Comparison of ENCODE assay signal across 1 cellular context in the genomic region with DNA sequence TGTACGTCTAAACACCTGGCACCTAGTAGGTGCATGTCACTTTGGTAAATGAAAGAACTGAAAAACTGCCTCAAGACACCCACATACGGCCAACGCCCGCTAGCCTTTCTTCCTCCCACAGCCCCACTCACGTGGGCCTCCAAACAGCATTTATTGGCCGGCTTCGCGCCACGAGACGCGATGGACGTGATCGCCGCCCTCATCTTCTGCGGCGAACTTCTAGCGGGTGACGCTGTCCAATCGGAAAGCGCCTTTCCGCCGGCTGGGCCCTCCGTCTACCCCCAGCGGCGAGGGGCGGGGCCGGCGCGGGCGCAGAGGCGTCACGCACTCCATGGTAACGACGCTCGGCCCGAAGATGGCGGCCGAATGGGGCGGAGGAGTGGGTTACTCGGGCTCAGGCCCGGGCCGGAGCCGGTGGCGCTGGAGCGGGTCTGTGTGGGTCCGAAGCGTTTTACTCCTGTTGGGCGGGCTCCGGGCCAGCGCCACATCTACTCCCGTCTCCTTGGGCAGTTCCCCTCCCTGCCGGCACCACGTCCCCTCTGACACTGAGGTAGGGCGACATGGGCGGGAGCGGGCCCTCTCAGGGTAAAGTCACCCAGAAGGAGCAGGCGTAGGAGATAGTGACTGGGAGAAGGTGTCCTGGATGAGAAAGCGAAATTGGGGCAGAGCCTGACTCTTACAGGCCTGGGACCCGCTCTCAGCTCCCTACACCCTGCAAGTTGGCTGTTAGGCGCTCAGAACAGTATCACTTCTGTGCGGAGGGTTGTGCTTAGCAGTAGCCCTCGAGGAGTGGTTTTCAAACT.
TF ChIP-seq lines count a peak whose summit lies in the region.

A gene with protein sequence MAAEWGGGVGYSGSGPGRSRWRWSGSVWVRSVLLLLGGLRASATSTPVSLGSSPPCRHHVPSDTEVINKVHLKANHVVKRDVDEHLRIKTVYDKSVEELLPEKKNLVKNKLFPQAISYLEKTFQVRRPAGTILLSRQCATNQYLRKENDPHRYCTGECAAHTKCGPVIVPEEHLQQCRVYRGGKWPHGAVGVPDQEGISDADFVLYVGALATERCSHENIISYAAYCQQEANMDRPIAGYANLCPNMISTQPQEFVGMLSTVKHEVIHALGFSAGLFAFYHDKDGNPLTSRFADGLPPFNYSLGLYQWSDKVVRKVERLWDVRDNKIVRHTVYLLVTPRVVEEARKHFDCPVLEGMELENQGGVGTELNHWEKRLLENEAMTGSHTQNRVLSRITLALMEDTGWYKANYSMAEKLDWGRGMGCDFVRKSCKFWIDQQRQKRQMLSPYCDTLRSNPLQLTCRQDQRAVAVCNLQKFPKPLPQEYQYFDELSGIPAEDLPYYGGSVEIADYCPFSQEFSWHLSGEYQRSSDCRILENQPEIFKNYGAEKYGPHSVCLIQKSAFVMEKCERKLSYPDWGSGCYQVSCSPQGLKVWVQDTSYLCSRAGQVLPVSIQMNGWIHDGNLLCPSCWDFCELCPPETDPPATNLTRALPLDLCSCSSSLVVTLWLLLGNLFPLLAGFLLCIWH (plus strand): TSS at position 327 of the 803 bp plus-strand sequence. CDS start 29 bp downstream, at position 356.

TF ChIP-seq in K562, 482 proteins besides CTCF, POLR2A, EP300 and RAD21 (continued from another document and continues in another):
- TF ChIP-seq MYC (IDR thresholded peaks at IDR 0.05; ENCODE audit: low read depth, low read length) (peak; percentile 85), MYC (CRISPR knock-in tag; IDR thresholded peaks at IDR 0.05; ENCODE audit: borderline replicate concordance, low read depth) (0 out of 2 replicates have a peak, but pooled peaks have one; percentile 57), SETDB1 (IDR thresholded peaks at IDR 0.05; ENCODE audit: low read length) (no peak), SRSF1 (IDR thresholded peaks at IDR 0.05; ENCODE audit: low read depth, low read length) (peak; percentile 54; the same call in 1 of the 2 replicates), PHF21A (IDR thresholded peaks at IDR 0.05; ENCODE audit: borderline replicate concordance, low read depth) (no peak), NFE2 (IDR thresholded peaks at IDR 0.05; ENCODE audit: low read depth) (no peak), CSDE1 (IDR thresholded peaks at IDR 0.05) (peak in 1 of 2 experiments; percentile 67; a peak in 2 of 4 replicates), STAG1 (CRISPR knock-in tag; IDR thresholded peaks at IDR 0.05; ENCODE audit: borderline replicate concordance) (no peak), YBX1 (IDR thresholded peaks at IDR 0.05) (no peak), ZNF140 (CRISPR knock-in tag; IDR thresholded peaks at IDR 0.05) (no peak), STAT5B (CRISPR knock-in tag; IDR thresholded peaks at IDR 0.05) (no peak), FOXJ2 (tag; IDR thresholded peaks at IDR 0.05) (no peak), CBFA2T2 (conservative IDR thresholded peaks at IDR 0.05) (peak; percentile 71), MTA3 (IDR thresholded peaks at IDR 0.05; ENCODE audit: borderline replicate concordance) (no peak; the same call in 1 of the 2 replicates), NUFIP1 (IDR thresholded peaks at IDR 0.05; ENCODE audit: partially characterized antibody) (no peak), HDGF (IDR thresholded peaks at IDR 0.05) (no peak), MYNN (IDR thresholded peaks at IDR 0.05) (no peak), MYNN (CRISPR knock-in tag; IDR thresholded peaks at IDR 0.05) (no peak), PCBP2 (IDR thresholded peaks at IDR 0.05; ENCODE audit: low read depth, low read length, poor library complexity, severe bottlenecking) (no peak), RBBP5 (IDR thresholded peaks at IDR 0.05; ENCODE audit: borderline replicate concordance, insufficient read depth, low read length, poor library complexity, severe bottlenecking) (no peak), ZNF57 (CRISPR knock-in tag; IDR thresholded peaks at IDR 0.05) (no peak), ZNF76 (CRISPR knock-in tag; IDR thresholded peaks at IDR 0.05; ENCODE audit: borderline replicate concordance) (no peak), ZNF263 (CRISPR knock-in tag; IDR thresholded peaks at IDR 0.05; ENCODE audit: borderline replicate concordance) (no peak), ZKSCAN3 (CRISPR knock-in tag; IDR thresholded peaks at IDR 0.05) (no peak), GATA2 (CRISPR knock-in tag; IDR thresholded peaks at IDR 0.05) (no peak), SPI1 (IDR thresholded peaks at IDR 0.05; ENCODE audit: borderline replicate concordance, low read depth, low read length) (no peak), ZNF146 (CRISPR knock-in tag; IDR thresholded peaks at IDR 0.05; ENCODE audit: unreplicated experiment) (no peak), ZNF584 (CRISPR knock-in tag; IDR thresholded peaks at IDR 0.05; ENCODE audit: low read depth) (no peak), POLR2AphosphoS2 (IDR thresholded peaks at IDR 0.05; ENCODE audit: low read length) (no peak), L3MBTL2 (IDR thresholded peaks at IDR 0.05) (peak; percentile 94), ZNF282 (CRISPR knock-in tag; IDR thresholded peaks at IDR 0.05) (no peak), RCOR1 (IDR thresholded peaks at IDR 0.05; ENCODE audit: borderline replicate concordance in 1 of 2, low read depth in 2 of 2, low read length in 2 of 2) (peak in 1 of 2 experiments; percentile 68; a peak in 1 of 4 replicates), TAF7 (tag; IDR thresholded peaks at IDR 0.05) (peak; percentile 70), EP400 (IDR thresholded peaks at IDR 0.05) (peak; percentile 77), FOS (IDR thresholded peaks at IDR 0.05; ENCODE audit: extremely low read depth, insufficient read length) (peak; percentile 74)
- TF ChIP-seq, protein P1, sequence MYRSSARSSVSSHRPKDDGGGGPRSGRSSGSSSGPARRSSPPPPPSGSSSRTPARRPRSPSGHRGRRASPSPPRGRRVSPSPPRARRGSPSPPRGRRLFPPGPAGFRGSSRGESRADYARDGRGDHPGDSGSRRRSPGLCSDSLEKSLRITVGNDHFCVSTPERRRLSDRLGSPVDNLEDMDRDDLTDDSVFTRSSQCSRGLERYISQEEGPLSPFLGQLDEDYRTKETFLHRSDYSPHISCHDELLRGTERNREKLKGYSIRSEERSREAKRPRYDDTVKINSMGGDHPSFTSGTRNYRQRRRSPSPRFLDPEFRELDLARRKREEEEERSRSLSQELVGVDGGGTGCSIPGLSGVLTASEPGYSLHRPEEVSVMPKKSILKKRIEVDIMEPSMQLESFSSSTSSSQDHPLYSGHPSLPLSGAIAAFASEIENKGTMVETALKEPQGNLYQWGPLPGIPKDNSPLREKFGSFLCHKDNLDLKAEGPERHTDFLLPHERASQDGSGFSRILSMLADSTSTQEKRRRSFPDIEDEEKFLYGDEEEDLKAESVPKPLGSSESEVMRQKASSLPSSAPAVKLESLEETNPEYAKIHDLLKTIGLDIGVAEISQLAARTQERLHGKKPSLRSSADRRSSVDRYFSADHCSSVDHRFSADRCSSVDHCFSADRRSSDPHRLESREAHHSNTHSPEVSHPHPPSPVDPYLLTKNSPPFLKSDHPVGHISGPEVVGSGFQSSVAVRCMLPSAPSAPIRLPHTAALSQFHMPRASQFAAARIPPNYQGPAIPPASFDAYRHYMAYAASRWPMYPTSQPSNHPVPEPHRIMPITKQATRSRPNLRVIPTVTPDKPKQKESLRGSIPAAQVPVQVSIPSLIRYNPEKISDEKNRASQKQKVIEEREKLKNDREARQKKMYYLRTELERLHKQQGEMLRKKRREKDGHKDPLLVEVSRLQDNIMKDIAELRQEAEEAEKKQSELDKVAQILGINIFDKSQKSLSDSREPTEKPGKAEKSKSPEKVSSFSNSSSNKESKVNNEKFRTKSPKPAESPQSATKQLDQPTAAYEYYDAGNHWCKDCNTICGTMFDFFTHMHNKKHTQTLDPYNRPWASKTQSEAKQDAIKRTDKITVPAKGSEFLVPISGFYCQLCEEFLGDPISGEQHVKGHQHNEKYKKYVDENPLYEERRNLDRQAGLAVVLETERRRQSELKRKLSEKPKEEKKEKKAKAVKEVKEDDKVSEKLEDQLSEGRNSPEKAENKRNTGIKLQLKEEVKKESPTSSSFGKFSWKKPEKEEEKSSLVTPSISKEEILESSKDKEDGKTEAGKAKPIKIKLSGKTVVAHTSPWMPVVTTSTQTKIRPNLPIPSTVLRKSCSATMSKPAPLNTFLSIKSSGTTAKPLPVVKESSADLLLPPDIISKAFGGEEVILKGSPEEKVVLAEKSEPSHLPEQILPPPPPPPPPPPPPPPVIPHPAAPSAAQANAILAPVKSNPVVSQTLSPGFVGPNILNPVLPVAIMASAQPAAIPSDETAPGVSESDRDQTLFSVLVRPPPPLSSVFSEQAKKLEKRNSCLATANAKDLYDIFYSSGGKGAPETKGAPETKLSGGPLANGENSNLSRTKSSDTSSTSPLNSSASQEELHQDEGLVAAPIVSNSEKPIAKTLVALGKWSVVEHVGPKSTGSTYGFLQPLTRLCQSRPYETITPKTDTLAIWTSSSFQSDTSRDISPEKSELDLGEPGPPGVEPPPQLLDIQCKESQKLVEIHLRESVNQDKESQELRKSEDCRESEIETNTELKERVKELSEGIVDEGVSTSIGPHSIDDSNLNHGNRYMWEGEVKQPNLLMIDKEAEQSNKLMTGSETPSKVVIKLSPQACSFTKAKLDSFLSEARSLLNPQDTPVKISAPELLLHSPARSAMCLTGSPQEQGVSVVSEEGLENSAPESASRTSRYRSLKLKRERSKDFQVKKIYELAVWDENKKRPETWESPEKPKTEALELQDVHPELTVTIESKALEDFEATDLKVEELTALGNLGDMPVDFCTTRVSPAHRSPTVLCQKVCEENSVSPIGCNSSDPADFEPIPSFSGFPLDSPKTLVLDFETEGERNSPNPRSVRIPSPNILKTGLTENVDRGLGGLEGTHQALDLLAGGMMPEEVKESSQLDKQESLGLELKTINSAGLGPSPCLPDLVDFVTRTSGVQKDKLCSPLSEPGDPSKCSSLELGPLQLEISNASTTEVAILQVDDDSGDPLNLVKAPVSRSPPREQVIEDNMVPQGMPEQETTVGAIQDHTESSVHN (IDR thresholded peaks at IDR 0.05; ENCODE audit: borderline replicate concordance in 1 of 2, low read depth in 1 of 2): no peak
- TF ChIP-seq, protein P2, sequence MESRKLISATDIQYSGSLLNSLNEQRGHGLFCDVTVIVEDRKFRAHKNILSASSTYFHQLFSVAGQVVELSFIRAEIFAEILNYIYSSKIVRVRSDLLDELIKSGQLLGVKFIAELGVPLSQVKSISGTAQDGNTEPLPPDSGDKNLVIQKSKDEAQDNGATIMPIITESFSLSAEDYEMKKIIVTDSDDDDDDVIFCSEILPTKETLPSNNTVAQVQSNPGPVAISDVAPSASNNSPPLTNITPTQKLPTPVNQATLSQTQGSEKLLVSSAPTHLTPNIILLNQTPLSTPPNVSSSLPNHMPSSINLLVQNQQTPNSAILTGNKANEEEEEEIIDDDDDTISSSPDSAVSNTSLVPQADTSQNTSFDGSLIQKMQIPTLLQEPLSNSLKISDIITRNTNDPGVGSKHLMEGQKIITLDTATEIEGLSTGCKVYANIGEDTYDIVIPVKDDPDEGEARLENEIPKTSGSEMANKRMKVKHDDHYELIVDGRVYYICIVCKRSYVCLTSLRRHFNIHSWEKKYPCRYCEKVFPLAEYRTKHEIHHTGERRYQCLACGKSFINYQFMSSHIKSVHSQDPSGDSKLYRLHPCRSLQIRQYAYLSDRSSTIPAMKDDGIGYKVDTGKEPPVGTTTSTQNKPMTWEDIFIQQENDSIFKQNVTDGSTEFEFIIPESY (CRISPR knock-in tag; IDR thresholded peaks at IDR 0.05): no peak; the same call in 1 of the 2 replicates
- TF ChIP-seq, protein P3, sequence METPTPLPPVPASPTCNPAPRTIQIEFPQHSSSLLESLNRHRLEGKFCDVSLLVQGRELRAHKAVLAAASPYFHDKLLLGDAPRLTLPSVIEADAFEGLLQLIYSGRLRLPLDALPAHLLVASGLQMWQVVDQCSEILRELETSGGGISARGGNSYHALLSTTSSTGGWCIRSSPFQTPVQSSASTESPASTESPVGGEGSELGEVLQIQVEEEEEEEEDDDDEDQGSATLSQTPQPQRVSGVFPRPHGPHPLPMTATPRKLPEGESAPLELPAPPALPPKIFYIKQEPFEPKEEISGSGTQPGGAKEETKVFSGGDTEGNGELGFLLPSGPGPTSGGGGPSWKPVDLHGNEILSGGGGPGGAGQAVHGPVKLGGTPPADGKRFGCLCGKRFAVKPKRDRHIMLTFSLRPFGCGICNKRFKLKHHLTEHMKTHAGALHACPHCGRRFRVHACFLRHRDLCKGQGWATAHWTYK (CRISPR knock-in tag; IDR thresholded peaks at IDR 0.05): no peak
- TF ChIP-seq, protein P4, sequence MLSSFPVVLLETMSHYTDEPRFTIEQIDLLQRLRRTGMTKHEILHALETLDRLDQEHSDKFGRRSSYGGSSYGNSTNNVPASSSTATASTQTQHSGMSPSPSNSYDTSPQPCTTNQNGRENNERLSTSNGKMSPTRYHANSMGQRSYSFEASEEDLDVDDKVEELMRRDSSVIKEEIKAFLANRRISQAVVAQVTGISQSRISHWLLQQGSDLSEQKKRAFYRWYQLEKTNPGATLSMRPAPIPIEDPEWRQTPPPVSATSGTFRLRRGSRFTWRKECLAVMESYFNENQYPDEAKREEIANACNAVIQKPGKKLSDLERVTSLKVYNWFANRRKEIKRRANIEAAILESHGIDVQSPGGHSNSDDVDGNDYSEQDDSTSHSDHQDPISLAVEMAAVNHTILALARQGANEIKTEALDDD (IDR thresholded peaks at IDR 0.05): no peak
- TF ChIP-seq, protein P5, sequence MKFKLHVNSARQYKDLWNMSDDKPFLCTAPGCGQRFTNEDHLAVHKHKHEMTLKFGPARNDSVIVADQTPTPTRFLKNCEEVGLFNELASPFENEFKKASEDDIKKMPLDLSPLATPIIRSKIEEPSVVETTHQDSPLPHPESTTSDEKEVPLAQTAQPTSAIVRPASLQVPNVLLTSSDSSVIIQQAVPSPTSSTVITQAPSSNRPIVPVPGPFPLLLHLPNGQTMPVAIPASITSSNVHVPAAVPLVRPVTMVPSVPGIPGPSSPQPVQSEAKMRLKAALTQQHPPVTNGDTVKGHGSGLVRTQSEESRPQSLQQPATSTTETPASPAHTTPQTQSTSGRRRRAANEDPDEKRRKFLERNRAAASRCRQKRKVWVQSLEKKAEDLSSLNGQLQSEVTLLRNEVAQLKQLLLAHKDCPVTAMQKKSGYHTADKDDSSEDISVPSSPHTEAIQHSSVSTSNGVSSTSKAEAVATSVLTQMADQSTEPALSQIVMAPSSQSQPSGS (CRISPR knock-in tag; IDR thresholded peaks at IDR 0.05): no peak
- TF ChIP-seq, protein P6, sequence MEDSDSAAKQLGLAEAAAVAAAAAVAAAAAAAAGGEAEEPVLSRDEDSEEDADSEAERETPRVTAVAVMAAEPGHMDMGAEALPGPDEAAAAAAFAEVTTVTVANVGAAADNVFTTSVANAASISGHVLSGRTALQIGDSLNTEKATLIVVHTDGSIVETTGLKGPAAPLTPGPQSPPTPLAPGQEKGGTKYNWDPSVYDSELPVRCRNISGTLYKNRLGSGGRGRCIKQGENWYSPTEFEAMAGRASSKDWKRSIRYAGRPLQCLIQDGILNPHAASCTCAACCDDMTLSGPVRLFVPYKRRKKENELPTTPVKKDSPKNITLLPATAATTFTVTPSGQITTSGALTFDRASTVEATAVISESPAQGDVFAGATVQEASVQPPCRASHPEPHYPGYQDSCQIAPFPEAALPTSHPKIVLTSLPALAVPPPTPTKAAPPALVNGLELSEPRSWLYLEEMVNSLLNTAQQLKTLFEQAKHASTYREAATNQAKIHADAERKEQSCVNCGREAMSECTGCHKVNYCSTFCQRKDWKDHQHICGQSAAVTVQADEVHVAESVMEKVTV (CRISPR knock-in tag; IDR thresholded peaks at IDR 0.05): no peak
- TF ChIP-seq, protein P7, sequence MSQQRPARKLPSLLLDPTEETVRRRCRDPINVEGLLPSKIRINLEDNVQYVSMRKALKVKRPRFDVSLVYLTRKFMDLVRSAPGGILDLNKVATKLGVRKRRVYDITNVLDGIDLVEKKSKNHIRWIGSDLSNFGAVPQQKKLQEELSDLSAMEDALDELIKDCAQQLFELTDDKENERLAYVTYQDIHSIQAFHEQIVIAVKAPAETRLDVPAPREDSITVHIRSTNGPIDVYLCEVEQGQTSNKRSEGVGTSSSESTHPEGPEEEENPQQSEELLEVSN (IDR thresholded peaks at IDR 0.05; ENCODE audit: borderline replicate concordance in 1 of 2, extremely low read depth in 1 of 2, insufficient read depth in 1 of 2, insufficient read length in 1 of 2, low read depth in 1 of 2, low read length in 1 of 2, poor library complexity in 1 of 2, severe bottlenecking in 1 of 2): peak; percentile 86 to 87
